17 cellular contexts compared by ENCODE assay signal in genomic region chr1:234932106-234932505, GRCh38.
DNase-seq lines count a peak whose midpoint lies in the region; ATAC-seq and TF ChIP-seq lines count a peak whose summit lies in the region.
"Had no signal": no experiment of that assay in that cellular context is flagged by ENCODE, and none has a peak within 500 bp of the region (broad histone marks: within the 10 kb centered on the region; RNA-seq: fewer than 3 reads in every experiment).

No MANE protein-coding gene starts in this region.

- POLR2A ChIA-PET in Panc1 (lab: Charles Lee) = no interaction called here

- H3K27me3 ChIP-seq in Panc1 (ENCODE audit: control insufficient read depth, insufficient read depth, low read length) (no peaks in the 10 kb centered on the region), suprapubic skin (no peaks in the 10 kb centered on the region)

- H3K4me1 Mint-ChIP-seq in activated CD8-positive, alpha-beta memory T cell treated with anti-CD3 and anti-CD28 coated beads, Interleukin-2, amount 10 ng/mL, durations not matched to agents 7 days and 5 days = peaks cover 41% of the 10 kb centered on the region
- H3K4me1 Mint-ChIP-seq in activated T-cell treated with anti-CD3 and anti-CD28 coated beads, Interleukin-2, amount 50 U/mL, for 24 hours (ENCODE audit: low read depth) = peaks cover 66% of the 10 kb centered on the region

- no TSS peak for BruUV-seq in Panc1 (replicated peaks; lab: Mats Ljungman, UMichigan)

- H3K9me3 Mint-ChIP-seq in activated CD8-positive, alpha-beta memory T cell treated with anti-CD3 and anti-CD28 coated beads, Interleukin-2, amount 10 ng/mL, durations not matched to agents 7 days and 5 days (ENCODE audit: low read depth) = no peaks in the 10 kb centered on the region
- no peaks in the 10 kb centered on the region for H3K9me3 Mint-ChIP-seq in activated T-cell treated with anti-CD3 and anti-CD28 coated beads, Interleukin-2, amount 50 U/mL, for 24 hours
- H3K9me3 Mint-ChIP-seq: CD4-positive, CD25-positive, alpha-beta regulatory T cell; HFFc6 had no signal

- H3K4me3 ChIP-seq in Panc1 (ENCODE audit: low read depth in 2 of 2, low read length in 2 of 2) (no peak overlapping the region), suprapubic skin (no peak overlapping the region)
- H3K4me3 ChIP-seq: A549 had no signal

- H3K36me3 ChIP-seq in Panc1 (ENCODE audit: control insufficient read depth, insufficient read depth, low read length) (no peaks in the 10 kb centered on the region), suprapubic skin (no peaks in the 10 kb centered on the region)

- H3K27me3 Mint-ChIP-seq in activated CD8-positive, alpha-beta memory T cell treated with anti-CD3 and anti-CD28 coated beads, Interleukin-2, amount 10 ng/mL, durations not matched to agents 7 days and 5 days = no peaks in the 10 kb centered on the region
- no peaks in the 10 kb centered on the region for H3K27me3 Mint-ChIP-seq in activated T-cell treated with anti-CD3 and anti-CD28 coated beads, Interleukin-2, amount 50 U/mL, for 24 hours
- H3K27me3 Mint-ChIP-seq: CD4-positive, CD25-positive, alpha-beta regulatory T cell had no signal

- no peaks in the 10 kb centered on the region for H3K9me3 ChIP-seq in Panc1 (ENCODE audit: control insufficient read depth, insufficient read depth, low read depth, low read length)
- H3K9me3 ChIP-seq in suprapubic skin = no peaks in the 10 kb centered on the region
- H3K9me3 ChIP-seq: A549, Caco-2 had no signal

- CTCF ChIA-PET in activated CD8-positive, alpha-beta memory T cell treated with anti-CD3 and anti-CD28 coated beads, Interleukin-2, amount 10 ng/mL, durations not matched to agents 7 days and 5 days (lab: Charles Lee) = interaction anchor here (1.1 kb wide), 1 partner anchor 10 kb away, joined by 3 read pairs; no protein-coding TSS in a partner anchor
- CTCF ChIA-PET in Panc1 (lab: Charles Lee) = no interaction called here

- peak; percentile 42 for DNase-seq in activated CD8-positive, alpha-beta memory T cell treated with anti-CD3 and anti-CD28 coated beads, Interleukin-2, amount 50 U/mL, for 48 hours
- no peak for DNase-seq in activated CD8-positive, alpha-beta memory T cell treated with anti-CD3 and anti-CD28 coated beads, Interleukin-2, amount 10 ng/mL, durations not matched to agents 7 days and 5 days
- no peak for DNase-seq in Panc1 (ENCODE audit: low read depth, low spot score)
- peak; percentile 45 for DNase-seq in mesenteric fat pad (ENCODE audit: low spot score)
- peak; percentile 49 to 56 for DNase-seq in suprapubic skin (ENCODE audit: low spot score in 2 of 2)
- DNase-seq in activated T-cell treated with anti-CD3 and anti-CD28 coated beads, Interleukin-2, amount 50 U/mL, for 24 hours = no peak
- no peak for DNase-seq in AML-193 (lab: John Stamatoyannopoulos, UW)
- no peak for DNase-seq in ecto neural progenitor cell (ENCODE audit: low spot score)
- DNase-seq: Caco-2; CD4-positive, CD25-positive, alpha-beta regulatory T cell; EL; HFFc6; KG1; NCI-H1417 treated with DMSO at 0.1 percent for 48 hours; NCI-H1930; NCI-H69 had no signal

- no peak overlapping the region for H3K27ac Mint-ChIP-seq in activated CD8-positive, alpha-beta memory T cell treated with anti-CD3 and anti-CD28 coated beads, Interleukin-2, amount 10 ng/mL, durations not matched to agents 7 days and 5 days
- H3K27ac Mint-ChIP-seq in activated T-cell treated with anti-CD3 and anti-CD28 coated beads, Interleukin-2, amount 50 U/mL, for 24 hours = no peak overlapping the region

- TF ChIP-seq POLR2A in suprapubic skin (IDR thresholded peaks at IDR 0.05) = no peak

- WGBS in suprapubic skin = 95% methylated on average over 12 of the region's 12 CpGs

- in situ Hi-C loops in Panc1 (cut with HindIII; ENCODE audit: low pct_unique_long_range_greater_than_20kb, low sequenced_read_pairs) = no loop called here

- intact Hi-C loops in Panc1 (cut with micrococcal nuclease; ENCODE audit: unreplicated experiment) = no loop called here

- H3K27ac ChIP-seq in Panc1 (ENCODE audit: low read length) = peak overlapping the region; percentile 82
- no peak overlapping the region for H3K27ac ChIP-seq in suprapubic skin

- H3K4me1 ChIP-seq in Panc1 (ENCODE audit: control insufficient read depth, insufficient read depth, low read length) (peaks cover 50% of the 10 kb centered on the region), suprapubic skin (peaks cover 11% of the 10 kb centered on the region)

- TF ChIP-seq CTCF in Panc1 (IDR thresholded peaks at IDR 0.05) (no peak), suprapubic skin (IDR thresholded peaks at IDR 0.05) (no peak)

- H3K36me3 Mint-ChIP-seq in activated CD8-positive, alpha-beta memory T cell treated with anti-CD3 and anti-CD28 coated beads, Interleukin-2, amount 10 ng/mL, durations not matched to agents 7 days and 5 days = peaks cover 1% of the 10 kb centered on the region
- H3K36me3 Mint-ChIP-seq in activated T-cell treated with anti-CD3 and anti-CD28 coated beads, Interleukin-2, amount 50 U/mL, for 24 hours (ENCODE audit: low read depth) = no peaks in the 10 kb centered on the region
- H3K36me3 Mint-ChIP-seq: CD4-positive, CD25-positive, alpha-beta regulatory T cell had no signal

- no peak for ATAC-seq in activated CD8-positive, alpha-beta memory T cell treated with anti-CD3 and anti-CD28 coated beads, Interleukin-2, amount 10 ng/mL, durations not matched to agents 7 days and 5 days
- ATAC-seq in Panc1 = no peak

- no peak overlapping the region for H3K4me3 Mint-ChIP-seq in activated CD8-positive, alpha-beta memory T cell treated with anti-CD3 and anti-CD28 coated beads, Interleukin-2, amount 10 ng/mL, durations not matched to agents 7 days and 5 days
- no peak overlapping the region for H3K4me3 Mint-ChIP-seq in activated T-cell treated with anti-CD3 and anti-CD28 coated beads, Interleukin-2, amount 50 U/mL, for 24 hours
- H3K4me3 Mint-ChIP-seq: CD4-positive, CD25-positive, alpha-beta regulatory T cell; HFFc6 had no signal

- TF ChIP-seq EP300 in suprapubic skin (IDR thresholded peaks at IDR 0.05) = no peak

Comparison
In these comparisons a context has a peak if more than half of its experiments do, and no peak if none do; other contexts are left out.
1. DNase-seq: peak in activated CD8-positive, alpha-beta memory T cell treated with anti-CD3 and anti-CD28 coated beads, Interleukin-2, amount 50 U/mL, for 48 hours (single experiment), mesenteric fat pad (single experiment) and suprapubic skin (2 of 2); none in activated CD8-positive, alpha-beta memory T cell treated with anti-CD3 and anti-CD28 coated beads, Interleukin-2, amount 10 ng/mL, durations not matched to agents 7 days and 5 days (single experiment), Panc1 (single experiment), activated T-cell treated with anti-CD3 and anti-CD28 coated beads, Interleukin-2, amount 50 U/mL, for 24 hours (single experiment), AML-193 (0 of 2) and ecto neural progenitor cell (single experiment).